In the genomic region with DNA sequence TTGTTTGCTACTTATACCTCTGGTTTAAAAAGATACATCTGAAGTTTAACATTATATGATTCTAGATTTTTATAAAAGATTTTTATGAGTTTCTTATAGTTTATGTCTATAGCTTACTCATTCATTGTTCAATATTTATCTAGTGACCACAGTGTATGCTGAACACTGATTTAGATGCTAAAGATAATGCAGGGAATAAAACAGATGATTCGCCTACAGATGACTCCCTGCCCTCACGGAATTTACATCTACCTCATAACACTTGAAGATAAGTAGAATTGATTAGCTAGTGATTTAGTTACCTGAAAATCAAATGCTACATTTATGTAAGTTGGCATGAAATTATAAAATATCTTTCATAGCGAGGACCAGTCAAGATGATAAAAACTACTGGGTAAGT, we compare ENCODE assay signal across 17 cellular contexts.
DNase-seq lines count a peak whose midpoint lies in the region; ATAC-seq and TF ChIP-seq lines count a peak whose summit lies in the region.
"Had no signal": no experiment of that assay in that cellular context is flagged by ENCODE, and none has a peak within 500 bp of the region (broad histone marks: within the 10 kb centered on the region; RNA-seq: fewer than 3 reads in every experiment).

No MANE protein-coding gene starts in this region.

- no peaks in the 10 kb centered on the region for H3K27me3 ChIP-seq in SK-N-SH (ENCODE audit: insufficient read depth)
- H3K27me3 ChIP-seq: BLaER1 treated with 17β-estradiol and CSF1 and Interleukin-3, amounts not matched to agents 10 nM and 100 nM had no signal

- H3K27ac Mint-ChIP-seq in HFFc6 (no peak overlapping the region), T-helper 17 cell (peak overlapping the region; percentile 75), immature natural killer cell (peak overlapping the region in 1 of 6 donors; percentile 69)

- H3K9ac ChIP-seq in SK-N-SH: no peak overlapping the region
- H3K9ac ChIP-seq: BLaER1 treated with 17β-estradiol and CSF1 and Interleukin-3, amounts not matched to agents 10 nM and 100 nM had no signal

- H3K9me2 ChIP-seq in SK-N-SH: no peaks in the 10 kb centered on the region

- H3K27ac ChIP-seq in SK-N-SH (ENCODE audit: low read depth in 2 of 2, low read length in 1 of 2): no peak overlapping the region; a peak in 1 of 4 replicates
- H3K27ac ChIP-seq: BLaER1 treated with 17β-estradiol and CSF1 and Interleukin-3, amounts not matched to agents 10 nM and 100 nM had no signal

- H3K36me3 Mint-ChIP-seq in HFFc6 (ENCODE audit: low read depth): peaks cover 12% of the 10 kb centered on the region
- peaks cover 4% of the 10 kb centered on the region for H3K36me3 Mint-ChIP-seq in T-helper 17 cell (ENCODE audit: low read depth)
- peaks cover 0 to 3% (median 0%) of the 10 kb centered on the region in 3 donors for H3K36me3 Mint-ChIP-seq in immature natural killer cell

- no peak overlapping the region for H3K4me3 ChIP-seq in SK-N-SH (ENCODE audit: low read depth in 2 of 2, low read length in 1 of 2)
- H3K4me3 ChIP-seq: BLaER1 treated with 17β-estradiol and CSF1 and Interleukin-3, amounts not matched to agents 10 nM and 100 nM had no signal

- intact Hi-C loops in left colon (cut with DNase I, micrococcal nuclease): no loop called here

- H3K9me3 ChIP-seq in SK-N-SH: no peaks in the 10 kb centered on the region
- H3K9me3 ChIP-seq in T-helper 17 cell (ENCODE audit: control insufficient read depth, low read length, poor library complexity, severe bottlenecking): no peaks in the 10 kb centered on the region
- H3K9me3 ChIP-seq: BLaER1 treated with 17β-estradiol and CSF1 and Interleukin-3, amounts not matched to agents 10 nM and 100 nM had no signal

- H3K4me1 Mint-ChIP-seq in HFFc6 (ENCODE audit: low read depth) (peaks cover 44% of the 10 kb centered on the region), T-helper 17 cell (peaks cover 28% of the 10 kb centered on the region), immature natural killer cell (peaks cover 43 to 57% of the 10 kb centered on the region in 2 donors)

- DNase-seq in SK-N-SH (no peak), HFFc6 (peak; percentile 10), T-helper 17 cell (no peak), left colon (no peak), SIG-M5 treated with dmso at 0.1 percent for 504 hours (lab: John Stamatoyannopoulos, UW; ENCODE audit: unreplicated experiment) (no peak), OCI-M2 (lab: John Stamatoyannopoulos, UW; ENCODE audit: unreplicated experiment) (no peak), immature natural killer cell (no peak)
- DNase-seq: 8988T, DMS 273 treated with DMSO at 0.1 percent for 48 hours, Karpas-422, NCI-H1105, NCI-H1694, NCI-H2227 treated with DMSO at 0.1 percent for 48 hours, NCI-H524 treated with DMSO at 0.1 percent for 48 hours, RPMI8226 had no signal

- ATAC-seq in SK-N-SH treated with all-trans-retinoic acid at 6 μM for 48 hours (no peak), T-helper 17 cell (no peak), left colon (peak; percentile 44)

- TF ChIP-seq RAD21 in SK-N-SH (IDR thresholded peaks at IDR 0.05; ENCODE audit: low read length): no peak

- no peaks in the 10 kb centered on the region for H3K9me3 Mint-ChIP-seq in HFFc6
- H3K9me3 Mint-ChIP-seq in immature natural killer cell: no peaks in the 10 kb centered on the region

- H3F3A ChIP-seq in SK-N-SH (replicated peaks; ENCODE audit: insufficient read depth): peaks cover 9% of the 10 kb centered on the region

- no peak overlapping the region; the same call in 1 of the 2 replicates for H3K4me2 ChIP-seq in SK-N-SH
- H3K4me2 ChIP-seq: BLaER1 treated with 17β-estradiol and CSF1 and Interleukin-3, amounts not matched to agents 10 nM and 100 nM had no signal

- POLR2A ChIA-PET in SK-N-SH (lab: Yijun Ruan, JAX): interaction anchor here (0.6 kb wide), 1 partner anchor 723 kb away, joined by 3 read pairs; no protein-coding TSS in a partner anchor

- peaks cover 49% of the 10 kb centered on the region for H4K20me1 ChIP-seq in SK-N-SH (ENCODE audit: insufficient read depth)

- H3K27me3 Mint-ChIP-seq in HFFc6 (ENCODE audit: insufficient read depth) (peaks cover 2% of the 10 kb centered on the region; the same call in 1 of the 2 replicates), T-helper 17 cell (no peaks in the 10 kb centered on the region), immature natural killer cell (ENCODE audit: low read depth in 3 of 3) (peaks cover 1 to 3% (median 2%) of the 10 kb centered on the region in 3 donors)

- TF ChIP-seq CTCF in SK-N-SH (IDR thresholded peaks at IDR 0.05): no peak
- TF ChIP-seq CTCF in HFFc6 (IDR thresholded peaks at IDR 0.05): no peak

- CTCF ChIA-PET in SK-N-SH (lab: Yijun Ruan, JAX): interaction anchor here (1.1 kb wide), 1 partner anchor 27 kb away, joined by 3 read pairs; no protein-coding TSS in a partner anchor

- TF ChIP-seq EP300 in SK-N-SH (IDR thresholded peaks at IDR 0.05; ENCODE audit: borderline replicate concordance in 1 of 2, low read depth in 1 of 2, low read length in 1 of 2): no peak

- WGBS in SK-N-SH (ENCODE audit: low lambda C conversion rate): 77% methylated on average over 3 of the region's 3 CpGs

- no peak overlapping the region for H2AFZ ChIP-seq in SK-N-SH (ENCODE audit: low read depth)

- no peak overlapping the region for H3K4me3 Mint-ChIP-seq in HFFc6
- no peak overlapping the region for H3K4me3 Mint-ChIP-seq in T-helper 17 cell
- no peak overlapping the region for H3K4me3 Mint-ChIP-seq in immature natural killer cell

- H3K4me1 ChIP-seq in SK-N-SH (ENCODE audit: control insufficient read depth in 1 of 2, insufficient read depth in 2 of 2, low read depth in 1 of 2, low read length in 1 of 2): peaks cover 9 to 30% of the 10 kb centered on the region in 2 experiments

- peaks cover 48% of the 10 kb centered on the region for H3K79me2 ChIP-seq in SK-N-SH (ENCODE audit: insufficient read depth)

- peaks cover 0 to 4% of the 10 kb centered on the region in 2 experiments for H3K36me3 ChIP-seq in SK-N-SH (replicated peaks in 1 of 2; ENCODE audit: control insufficient read depth in 1 of 2, insufficient read depth in 2 of 2, low read length in 1 of 2)

TF ChIP-seq in SK-N-SH, 30 proteins besides CTCF, POLR2A, EP300 and RAD21 (continues in another document):
- TF ChIP-seq, protein P1, sequence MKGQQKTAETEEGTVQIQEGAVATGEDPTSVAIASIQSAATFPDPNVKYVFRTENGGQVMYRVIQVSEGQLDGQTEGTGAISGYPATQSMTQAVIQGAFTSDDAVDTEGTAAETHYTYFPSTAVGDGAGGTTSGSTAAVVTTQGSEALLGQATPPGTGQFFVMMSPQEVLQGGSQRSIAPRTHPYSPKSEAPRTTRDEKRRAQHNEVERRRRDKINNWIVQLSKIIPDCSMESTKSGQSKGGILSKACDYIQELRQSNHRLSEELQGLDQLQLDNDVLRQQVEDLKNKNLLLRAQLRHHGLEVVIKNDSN (IDR thresholded peaks at IDR 0.05; ENCODE audit: borderline replicate concordance, low read depth): no peak
- TF ChIP-seq, protein P2, sequence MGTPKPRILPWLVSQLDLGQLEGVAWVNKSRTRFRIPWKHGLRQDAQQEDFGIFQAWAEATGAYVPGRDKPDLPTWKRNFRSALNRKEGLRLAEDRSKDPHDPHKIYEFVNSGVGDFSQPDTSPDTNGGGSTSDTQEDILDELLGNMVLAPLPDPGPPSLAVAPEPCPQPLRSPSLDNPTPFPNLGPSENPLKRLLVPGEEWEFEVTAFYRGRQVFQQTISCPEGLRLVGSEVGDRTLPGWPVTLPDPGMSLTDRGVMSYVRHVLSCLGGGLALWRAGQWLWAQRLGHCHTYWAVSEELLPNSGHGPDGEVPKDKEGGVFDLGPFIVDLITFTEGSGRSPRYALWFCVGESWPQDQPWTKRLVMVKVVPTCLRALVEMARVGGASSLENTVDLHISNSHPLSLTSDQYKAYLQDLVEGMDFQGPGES (IDR thresholded peaks at IDR 0.05; ENCODE audit: low read depth, low read length): no peak
- TF ChIP-seq RXRA (IDR thresholded peaks at IDR 0.05; ENCODE audit: borderline replicate concordance, low read depth) (peak; percentile 39; the same call in 1 of the 2 replicates), TCF12 (IDR thresholded peaks at IDR 0.05) (peak; percentile 59; the same call in 1 of the 2 replicates)

TF ChIP-seq in SK-N-SH treated with all-trans-retinoic acid at 6 μM for 48 hours, 23 proteins besides CTCF, POLR2A, EP300 and RAD21 (continues in another document):
- TF ChIP-seq CSDC2 (CRISPR knock-in tag; IDR thresholded peaks at IDR 0.05): no peak
- TF ChIP-seq, protein P3, sequence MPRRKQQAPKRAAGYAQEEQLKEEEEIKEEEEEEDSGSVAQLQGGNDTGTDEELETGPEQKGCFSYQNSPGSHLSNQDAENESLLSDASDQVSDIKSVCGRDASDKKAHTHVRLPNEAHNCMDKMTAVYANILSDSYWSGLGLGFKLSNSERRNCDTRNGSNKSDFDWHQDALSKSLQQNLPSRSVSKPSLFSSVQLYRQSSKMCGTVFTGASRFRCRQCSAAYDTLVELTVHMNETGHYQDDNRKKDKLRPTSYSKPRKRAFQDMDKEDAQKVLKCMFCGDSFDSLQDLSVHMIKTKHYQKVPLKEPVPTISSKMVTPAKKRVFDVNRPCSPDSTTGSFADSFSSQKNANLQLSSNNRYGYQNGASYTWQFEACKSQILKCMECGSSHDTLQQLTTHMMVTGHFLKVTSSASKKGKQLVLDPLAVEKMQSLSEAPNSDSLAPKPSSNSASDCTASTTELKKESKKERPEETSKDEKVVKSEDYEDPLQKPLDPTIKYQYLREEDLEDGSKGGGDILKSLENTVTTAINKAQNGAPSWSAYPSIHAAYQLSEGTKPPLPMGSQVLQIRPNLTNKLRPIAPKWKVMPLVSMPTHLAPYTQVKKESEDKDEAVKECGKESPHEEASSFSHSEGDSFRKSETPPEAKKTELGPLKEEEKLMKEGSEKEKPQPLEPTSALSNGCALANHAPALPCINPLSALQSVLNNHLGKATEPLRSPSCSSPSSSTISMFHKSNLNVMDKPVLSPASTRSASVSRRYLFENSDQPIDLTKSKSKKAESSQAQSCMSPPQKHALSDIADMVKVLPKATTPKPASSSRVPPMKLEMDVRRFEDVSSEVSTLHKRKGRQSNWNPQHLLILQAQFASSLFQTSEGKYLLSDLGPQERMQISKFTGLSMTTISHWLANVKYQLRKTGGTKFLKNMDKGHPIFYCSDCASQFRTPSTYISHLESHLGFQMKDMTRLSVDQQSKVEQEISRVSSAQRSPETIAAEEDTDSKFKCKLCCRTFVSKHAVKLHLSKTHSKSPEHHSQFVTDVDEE (CRISPR knock-in tag; IDR thresholded peaks at IDR 0.05): no peak
- TF ChIP-seq ZC3H10 (CRISPR knock-in tag; IDR thresholded peaks at IDR 0.05): no peak
- TF ChIP-seq BACH2 (CRISPR knock-in tag; IDR thresholded peaks at IDR 0.05; ENCODE audit: borderline replicate concordance): no peak
- no peak for TF ChIP-seq ZNF8 (CRISPR knock-in tag; IDR thresholded peaks at IDR 0.05)
- TF ChIP-seq TCF4 (CRISPR knock-in tag; IDR thresholded peaks at IDR 0.05; ENCODE audit: borderline replicate concordance): no peak
- TF ChIP-seq ZFP30 (CRISPR knock-in tag; IDR thresholded peaks at IDR 0.05): no peak
- TF ChIP-seq TOX (CRISPR knock-in tag; IDR thresholded peaks at IDR 0.05; ENCODE audit: borderline replicate concordance): no peak
- TF ChIP-seq ZNF70 (CRISPR knock-in tag; IDR thresholded peaks at IDR 0.05): no peak
- TF ChIP-seq PPARA (CRISPR knock-in tag; IDR thresholded peaks at IDR 0.05; ENCODE audit: borderline replicate concordance): no peak
- no peak for TF ChIP-seq ESRRG (CRISPR knock-in tag; IDR thresholded peaks at IDR 0.05)
- no peak for TF ChIP-seq GLIS3 (CRISPR knock-in tag; IDR thresholded peaks at IDR 0.05)
